ENCODE assay signal across 8 cellular contexts in the genomic region with DNA sequence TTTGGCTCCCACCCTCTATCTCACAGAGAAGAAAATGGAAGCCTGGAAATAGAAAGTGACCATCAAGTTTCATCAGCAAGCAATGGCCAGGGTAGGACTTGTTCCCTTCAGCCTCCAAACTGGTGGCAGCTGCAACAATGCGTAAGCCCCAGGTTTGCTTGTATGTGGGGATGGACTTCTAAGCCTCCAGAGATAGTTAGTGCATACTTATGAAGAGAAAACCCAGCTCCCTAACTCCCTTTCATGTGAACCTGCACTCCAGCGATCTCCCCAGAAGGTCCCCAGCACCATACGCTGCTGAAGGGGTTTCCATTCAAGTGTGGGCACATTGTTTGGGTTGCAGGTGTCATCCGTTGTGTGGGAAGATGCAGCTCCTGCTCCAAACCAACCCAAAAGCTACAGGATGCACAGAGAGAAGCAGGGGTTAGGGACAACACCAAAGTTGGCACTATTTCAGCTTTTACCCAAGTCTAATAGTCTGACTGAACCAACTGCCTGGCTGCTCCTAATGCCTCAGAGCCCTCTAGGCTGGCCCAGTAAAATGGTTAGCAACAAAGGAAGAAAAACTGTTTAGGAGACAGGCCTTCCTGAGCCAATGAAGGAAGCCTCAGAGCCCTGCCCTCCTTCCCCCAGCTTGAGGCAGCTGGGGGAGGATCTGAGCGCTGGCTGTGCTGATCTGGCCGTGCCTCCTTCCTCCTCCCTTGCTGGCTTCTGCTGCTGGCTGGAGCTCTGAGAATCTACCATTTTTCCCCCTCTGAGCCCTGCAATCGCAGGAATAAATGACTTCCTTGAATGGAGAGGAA. TPM values are rescaled to one million over a fixed set of nuclear protein-coding genes. Genes with fewer than 3 reads are reported as not detected.
DNase-seq lines count a peak whose midpoint lies in the region; ATAC-seq, FAIRE-seq and TF ChIP-seq lines count a peak whose summit lies in the region.

No MANE protein-coding gene starts in this region.

- H3K4me1 Mint-ChIP-seq in CD4-positive, alpha-beta memory T cell: peaks cover 60 to 98% (median 76%) of the 10 kb centered on the region in 4 donors
- peaks cover 52% of the 10 kb centered on the region for H3K4me1 Mint-ChIP-seq in brain

- DNase-seq in CD4-positive, alpha-beta memory T cell: peak in 4 of 5 donors; percentile 27 to 64 (median 38)
- DNase-seq in NOMO-1 treated with dmso at 0.1 percent for 144 hours (lab: John Stamatoyannopoulos, UW; ENCODE audit: unreplicated experiment) (peak; percentile 39), kidney (peak; percentile 88), small intestine (peak; percentile 82)

- CTCF ChIA-PET in CD4-positive, alpha-beta memory T cell (lab: Charles Lee; ENCODE audit: partially characterized antibody): interaction anchor here (1.0 to 14.8 kb wide), 16 partner anchors 9 to 836 kb away, joined by 3 to 199 read pairs (median 6); partner anchors contain the start of gene ZFP36L1

- peak overlapping the region; percentile 58 for H3K27ac ChIP-seq in CD4-positive, alpha-beta memory T cell (ENCODE audit: low read depth, low read length)
- H3K27ac ChIP-seq in kidney (ENCODE audit: low read depth in 2 of 2, low read length in 2 of 2): peak overlapping the region; percentile 19 to 76
- peak overlapping the region; percentile 82 to 94 for H3K27ac ChIP-seq in small intestine (ENCODE audit: low read depth in 1 of 2, low read length in 1 of 2)

- intact Hi-C loops in CD4-positive, alpha-beta memory T cell (cut with micrococcal nuclease): loop anchor here (1.0 to 5.0 kb wide), 5 partner anchors 9 to 274 kb away; no protein-coding TSS in a partner anchor
- intact Hi-C loops in kidney (cut with DNase I): loop anchor here (10.0 kb wide), 1 partner anchor 106 kb away; no protein-coding TSS in a partner anchor

- peaks cover 0 to under 1% of the 10 kb centered on the region in 2 donors for H3K36me3 Mint-ChIP-seq in CD4-positive, alpha-beta memory T cell
- no peaks in the 10 kb centered on the region for H3K36me3 Mint-ChIP-seq in brain

- no peaks in the 10 kb centered on the region for H3K9me3 Mint-ChIP-seq in CD4-positive, alpha-beta memory T cell
- peaks cover 0 to 7% (median 4%) of the 10 kb centered on the region in 5 experiments for H3K9me3 Mint-ChIP-seq in brain

- H3K9me3 ChIP-seq in CD4-positive, alpha-beta memory T cell (ENCODE audit: control insufficient read depth in 1 of 2, low read length in 2 of 2): no peaks in the 10 kb centered on the region
- no peaks in the 10 kb centered on the region for H3K9me3 ChIP-seq in kidney (ENCODE audit: control insufficient read depth in 1 of 2, low read length in 2 of 2)
- H3K9me3 ChIP-seq in small intestine (ENCODE audit: control insufficient read depth, low read depth): no peaks in the 10 kb centered on the region

- peak overlapping the region in 1 of 2 donors; percentile 49 for H3K4me3 ChIP-seq in CD4-positive, alpha-beta memory T cell (ENCODE audit: low read length in 2 of 2)
- H3K4me3 ChIP-seq in kidney (ENCODE audit: low read length in 2 of 2) (no peak overlapping the region), small intestine (ENCODE audit: low read depth in 1 of 2, low read length in 2 of 2) (no peak overlapping the region)

- ATAC-seq in GM18505 (IDR thresholded peaks at IDR 0.05; ENCODE audit: unreplicated experiment) (no peak), HG02840 (IDR thresholded peaks at IDR 0.05; ENCODE audit: low FRiP score, unreplicated experiment) (no peak), GM18858 (IDR thresholded peaks at IDR 0.05; ENCODE audit: unreplicated experiment) (no peak)

- no peak for FAIRE-seq in kidney (lab: Jason Lieb, UNC)
- no peak for FAIRE-seq in small intestine (lab: Jason Lieb, UNC)

- H3K9ac ChIP-seq in kidney (ENCODE audit: low read length in 2 of 2): no peak overlapping the region

- H3K27ac Mint-ChIP-seq in CD4-positive, alpha-beta memory T cell: peak overlapping the region; percentile 93 to 99 (median 97)
- H3K27ac Mint-ChIP-seq in brain: peak overlapping the region; percentile 54 to 94 (median 87)

- no peaks in the 10 kb centered on the region for H3K27me3 ChIP-seq in CD4-positive, alpha-beta memory T cell (ENCODE audit: insufficient read depth, low read length)
- no peaks in the 10 kb centered on the region for H3K27me3 ChIP-seq in small intestine (ENCODE audit: control insufficient read depth in 2 of 2, insufficient read depth in 2 of 2, low read length in 2 of 2)

- TF ChIP-seq POLR2A in GM18505 (IDR thresholded peaks at IDR 0.05; ENCODE audit: borderline replicate concordance, extremely low read depth, insufficient read depth, insufficient read length): no peak

- H3K4me3 Mint-ChIP-seq in CD4-positive, alpha-beta memory T cell: peak overlapping the region; percentile 79 to 93 (median 85)
- peak overlapping the region in 4 of 5 experiments; percentile 6 to 51 (median 42) for H3K4me3 Mint-ChIP-seq in brain

- TF ChIP-seq CTCF in brain (conservative IDR thresholded peaks at IDR 0.05) (no peak), kidney (IDR thresholded peaks at IDR 0.05; ENCODE audit: borderline replicate concordance, extremely low read depth, insufficient read depth) (no peak)

- no peaks in the 10 kb centered on the region for H3K36me3 ChIP-seq in CD4-positive, alpha-beta memory T cell (ENCODE audit: insufficient read depth, low read length)
- H3K36me3 ChIP-seq in kidney (ENCODE audit: control insufficient read depth in 1 of 2, insufficient read depth in 2 of 2, low read length in 2 of 2): no peaks in the 10 kb centered on the region
- no peaks in the 10 kb centered on the region for H3K36me3 ChIP-seq in small intestine (ENCODE audit: control insufficient read depth in 2 of 2, insufficient read depth in 2 of 2, low read length in 2 of 2)

- H3K27me3 Mint-ChIP-seq in CD4-positive, alpha-beta memory T cell: no peaks in the 10 kb centered on the region
- H3K27me3 Mint-ChIP-seq in brain: peaks cover 4% of the 10 kb centered on the region

- peaks cover 91% of the 10 kb centered on the region for H3K4me1 ChIP-seq in CD4-positive, alpha-beta memory T cell (ENCODE audit: insufficient read depth, low read length)
- H3K4me1 ChIP-seq in kidney (ENCODE audit: control insufficient read depth in 1 of 2, insufficient read depth in 1 of 2, low read depth in 1 of 2, low read length in 2 of 2) (peaks cover 47 to 54% of the 10 kb centered on the region in 2 donors), small intestine (ENCODE audit: control insufficient read depth in 2 of 2, insufficient read depth in 1 of 2, low read depth in 1 of 2, low read length in 1 of 2) (peaks cover 23 to 28% of the 10 kb centered on the region in 2 donors)

- 31 to 40% (median 37%) methylated on average over 7 of the region's 7 CpGs for WGBS in small intestine, 3 donors

- POLR2A ChIA-PET in CD4-positive, alpha-beta memory T cell (lab: Charles Lee; ENCODE audit: partially characterized antibody): interaction anchor here (0.6 to 28.0 kb wide), 33 partner anchors 4 to 570 kb away, joined by 3 to 1973 read pairs (median 8); partner anchors contain the start of gene ZFP36L1

RNA-seq across cellular contexts. Expression of gene ZFP36L1, which starts 12.3 kb away (rescaled TPM):
- total RNA-seq in CD4-positive, alpha-beta memory T cell: 100 to 1,000 TPM; 227 to 242 TPM
- polyA plus RNA-seq in CD4-positive, alpha-beta memory T cell: 100 to 1,000 TPM in 1 of 2 donors, 10 to 100 TPM in 1; 60.3 to 127 TPM
- 104 TPM for polyA plus RNA-seq in brain (ENCODE audit: insufficient read depth, low read depth, low replicate concordance)
- 289 TPM for total RNA-seq in kidney
- 73.3 TPM for polyA plus RNA-seq in kidney (ENCODE audit: insufficient read depth, low read depth, low replicate concordance)
- 10 to 100 TPM; 27.6 to 70.7 (median 33.1) TPM for polyA plus RNA-seq in small intestine
